21 cellular contexts compared by ENCODE assay signal in the genomic region with DNA sequence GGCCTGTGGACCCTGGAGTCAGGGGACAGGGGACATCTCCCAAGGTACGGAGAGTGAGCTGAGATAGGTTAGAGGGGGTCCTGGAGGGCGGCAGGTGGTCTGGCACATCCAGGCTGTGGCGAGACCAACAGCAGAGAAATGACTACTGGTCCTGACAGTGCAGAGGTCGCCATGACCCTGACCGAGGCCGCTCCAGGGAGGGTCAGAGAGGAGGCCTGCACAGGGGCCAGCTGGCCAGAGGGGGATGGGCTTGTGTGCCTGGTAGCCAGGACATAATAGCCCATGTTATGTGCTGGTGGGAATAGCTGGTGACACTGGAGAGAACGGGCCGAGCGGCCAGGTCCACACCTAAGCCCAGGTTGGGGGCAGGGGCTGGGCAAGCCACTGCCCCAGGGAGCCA. TPM values are rescaled to one million over a fixed set of nuclear protein-coding genes. Genes with fewer than 3 reads are reported as not detected.
DNase-seq lines count a peak whose midpoint lies in the region; ATAC-seq, FAIRE-seq and TF ChIP-seq lines count a peak whose summit lies in the region.
"Had no signal": no experiment of that assay in that cellular context is flagged by ENCODE, and none has a peak within 500 bp of the region (broad histone marks: within the 10 kb centered on the region; RNA-seq: fewer than 3 reads in every experiment).

No MANE protein-coding gene starts in this region.

- BruUV-seq in HepG2 (replicated peaks; lab: Mats Ljungman, UMichigan): no TSS peak

- 92% methylated on average over 9 of the region's 9 CpGs for WGBS in HepG2 (ENCODE audit: low lambda C conversion rate)

- TF ChIP-seq EP300 in HepG2 (IDR thresholded peaks at IDR 0.05; ENCODE audit: low read depth in 2 of 2, low read length in 2 of 2) (no peak), HepG2 (CRISPR knock-in tag; IDR thresholded peaks at IDR 0.05; ENCODE audit: borderline replicate concordance) (no peak)

- no peak for FAIRE-seq in HepG2 (lab: Jason Lieb, UNC)
- FAIRE-seq: GM12891, H1 had no signal

- no peak for TF ChIP-seq POLR2A in HepG2 (IDR thresholded peaks at IDR 0.05; ENCODE audit: insufficient read depth in 1 of 2, low read depth in 2 of 2, low read length in 2 of 2)

- peaks cover 4% of the 10 kb centered on the region; the same call in 1 of the 2 replicates for H3K4me1 ChIP-seq in BE2C
- H3K4me1 ChIP-seq in BLaER1 treated with 17β-estradiol and CSF1 and Interleukin-3, amounts not matched to agents 10 nM and 100 nM: peaks cover 23 to 93% (median 78%) of the 10 kb centered on the region in 10 experiments
- H3K4me1 ChIP-seq in HepG2 (ENCODE audit: insufficient read depth, low read length): peaks cover 29% of the 10 kb centered on the region

- intact Hi-C loops in HepG2 (cut with micrococcal nuclease; ENCODE audit: unreplicated experiment): no loop called here

- H3K9me3 ChIP-seq in BE2C: no peaks in the 10 kb centered on the region
- no peaks in the 10 kb centered on the region for H3K9me3 ChIP-seq in BLaER1 treated with 17β-estradiol and CSF1 and Interleukin-3, amounts not matched to agents 10 nM and 100 nM (replicated peaks in 1 of 11)
- no peaks in the 10 kb centered on the region for H3K9me3 ChIP-seq in HepG2 (ENCODE audit: low read length)
- H3K9me3 ChIP-seq: Peyer's patch, SJSA1 had no signal

- CTCF ChIA-PET in HepG2 (lab: Yijun Ruan, JAX; ENCODE audit: low intra/inter-chr PET ratio, low total read pairs): interaction anchor here (0.9 to 1.0 kb wide), 2 partner anchors 86 to 87 kb away, joined by 3 read pairs; no protein-coding TSS in a partner anchor

- H3K9ac ChIP-seq in BLaER1 treated with 17β-estradiol and CSF1 and Interleukin-3, amounts not matched to agents 10 nM and 100 nM: peak overlapping the region in 9 of 11 experiments; percentile 10 to 64 (median 53); a peak in 12 of 22 replicates
- H3K9ac ChIP-seq in HepG2 (ENCODE audit: insufficient read depth, low read depth, low read length): no peak overlapping the region
- H3K9ac ChIP-seq: KMS-11 had no signal

- no peak overlapping the region for H2AFZ ChIP-seq in HepG2 (ENCODE audit: low read length)

- H3K4me2 ChIP-seq in BLaER1 treated with 17β-estradiol and CSF1 and Interleukin-3, amounts not matched to agents 10 nM and 100 nM: peak overlapping the region in 9 of 11 experiments; percentile 51 to 98 (median 82); a peak in 18 of 22 replicates
- no peak overlapping the region for H3K4me2 ChIP-seq in HepG2 (ENCODE audit: low read depth, low read length)
- H3K4me2 ChIP-seq: KMS-11 had no signal

- TF ChIP-seq CTCF in BE2C (IDR thresholded peaks at IDR 0.05; ENCODE audit: low read depth, low read length) (no peak), HepG2 (CRISPR knock-in tag; IDR thresholded peaks at IDR 0.05) (no peak), progenitor cell of endocrine pancreas (IDR thresholded peaks at IDR 0.05; ENCODE audit: unreplicated experiment) (no peak)

- POLR2A ChIA-PET in HepG2 (lab: Yijun Ruan, JAX): no interaction called here

- no peak for TF ChIP-seq RAD21 in HepG2 (CRISPR knock-in tag; IDR thresholded peaks at IDR 0.05)

- H3K4me1 Mint-ChIP-seq in progenitor cell of endocrine pancreas (ENCODE audit: low read depth): peaks cover 20% of the 10 kb centered on the region
- H3K4me1 Mint-ChIP-seq in immature natural killer cell: peaks cover 17 to 30% of the 10 kb centered on the region in 2 donors

- H3K27ac Mint-ChIP-seq in progenitor cell of endocrine pancreas (peak overlapping the region; percentile 43), immature natural killer cell (peak overlapping the region in 1 of 6 donors; percentile 24)
- H3K27ac Mint-ChIP-seq: CD8-positive, alpha-beta T cell had no signal

- peak; percentile 8 for DNase-seq in BE2C
- no peak for DNase-seq in HepG2 (ENCODE audit: low spot score)
- DNase-seq in progenitor cell of endocrine pancreas (ENCODE audit: low spot score, unreplicated experiment): no peak
- DNase-seq in NCI-H1105 (lab: John Stamatoyannopoulos, UW): no peak
- no peak for DNase-seq in immature natural killer cell
- DNase-seq: DMS153, MV-4-11, NCI-H1694, NCI-H2081, NCI-H2171 treated with DMSO at 0.1 percent for 48 hours, NCI-H446, NCI-H526, Peyer's patch had no signal

- H3K36me3 Mint-ChIP-seq in progenitor cell of endocrine pancreas (ENCODE audit: insufficient read depth) (peaks cover 22% of the 10 kb centered on the region), immature natural killer cell (peaks cover 0 to 8% (median 0%) of the 10 kb centered on the region in 3 donors)
- H3K36me3 Mint-ChIP-seq: CD8-positive, alpha-beta T cell had no signal

- H3K4me3 Mint-ChIP-seq in progenitor cell of endocrine pancreas (ENCODE audit: low read depth) (no peak overlapping the region), immature natural killer cell (no peak overlapping the region)
- H3K4me3 Mint-ChIP-seq: CD8-positive, alpha-beta T cell had no signal

- no peaks in the 10 kb centered on the region for H3K79me2 ChIP-seq in HepG2 (ENCODE audit: insufficient read depth, low read length)

- ATAC-seq in HepG2 (0 out of 3 replicates have a peak, but pooled peaks have one; percentile 1), HG02759 (IDR thresholded peaks at IDR 0.05; ENCODE audit: unreplicated experiment) (no peak)
- ATAC-seq: CD8-positive, alpha-beta T cell; HCT116 had no signal

- H3K36me3 ChIP-seq in BE2C (no peaks in the 10 kb centered on the region), HepG2 (replicated peaks in 1 of 2; ENCODE audit: control insufficient read depth in 1 of 2, insufficient read depth in 2 of 2, low read length in 2 of 2) (peaks cover 26 to 29% of the 10 kb centered on the region in 2 experiments; a peak in 4 of 5 replicates)
- peaks cover 0 to 15% (median 0%) of the 10 kb centered on the region in 11 experiments; a peak in 8 of 22 replicates for H3K36me3 ChIP-seq in BLaER1 treated with 17β-estradiol and CSF1 and Interleukin-3, amounts not matched to agents 10 nM and 100 nM
- H3K36me3 ChIP-seq: Peyer's patch had no signal

- peaks cover 0 to 68% (median 25%) of the 10 kb centered on the region in 11 experiments; a peak in 16 of 22 replicates for H4K20me1 ChIP-seq in BLaER1 treated with 17β-estradiol and CSF1 and Interleukin-3, amounts not matched to agents 10 nM and 100 nM
- H4K20me1 ChIP-seq in HepG2 (ENCODE audit: insufficient read depth, low read length): no peaks in the 10 kb centered on the region; the same call in 1 of the 2 replicates

- in situ Hi-C loops in HepG2 (cut with HindIII; ENCODE audit: extremely low pct_ligation_motif_present, low pct_unique_long_range_greater_than_20kb): no loop called here

- H3K9me3 Mint-ChIP-seq in progenitor cell of endocrine pancreas (ENCODE audit: low read depth) (no peaks in the 10 kb centered on the region), immature natural killer cell (no peaks in the 10 kb centered on the region)
- H3K9me3 Mint-ChIP-seq: CD8-positive, alpha-beta T cell had no signal

- H3K27me3 ChIP-seq in BE2C (no peaks in the 10 kb centered on the region), HepG2 (ENCODE audit: control insufficient read depth in 1 of 2, insufficient read depth in 2 of 2, low read length in 2 of 2) (no peaks in the 10 kb centered on the region)
- H3K27me3 ChIP-seq in BLaER1 treated with 17β-estradiol and CSF1 and Interleukin-3, amounts not matched to agents 10 nM and 100 nM: no peaks in the 10 kb centered on the region
- H3K27me3 ChIP-seq: Peyer's patch, SJSA1 had no signal

- H3K27me3 Mint-ChIP-seq in progenitor cell of endocrine pancreas (no peaks in the 10 kb centered on the region), immature natural killer cell (ENCODE audit: low read depth in 3 of 3) (peaks cover 10 to 16% (median 12%) of the 10 kb centered on the region in 3 donors)

- peak overlapping the region in 3 of 11 experiments; percentile 0 to 53 (median 51); a peak in 6 of 22 replicates for H3K27ac ChIP-seq in BLaER1 treated with 17β-estradiol and CSF1 and Interleukin-3, amounts not matched to agents 10 nM and 100 nM
- no peak overlapping the region for H3K27ac ChIP-seq in HepG2 (ENCODE audit: extremely low read length, insufficient read depth, low read length)
- H3K27ac ChIP-seq: KMS-11, Peyer's patch, SJSA1 had no signal

- H3K4me3 ChIP-seq in BE2C (ENCODE audit: low read depth, low read length): no peak overlapping the region
- no peak overlapping the region for H3K4me3 ChIP-seq in BLaER1 treated with 17β-estradiol and CSF1 and Interleukin-3, amounts not matched to agents 10 nM and 100 nM
- no peak overlapping the region for H3K4me3 ChIP-seq in HepG2 (replicated peaks in 1 of 3; ENCODE audit: insufficient read depth in 1 of 3, low read depth in 2 of 3, low read length in 3 of 3)
- H3K4me3 ChIP-seq: Peyer's patch, SJSA1 had no signal

TF ChIP-seq in HepG2, 621 proteins besides CTCF, POLR2A, EP300 and RAD21 (continues in another document):
- TF ChIP-seq ZNF235 (CRISPR knock-in tag; IDR thresholded peaks at IDR 0.05; ENCODE audit: borderline replicate concordance): no peak
- TF ChIP-seq HNF4A (CRISPR knock-in tag; IDR thresholded peaks at IDR 0.05): peak; percentile 36
- no peak for TF ChIP-seq HHEX (CRISPR knock-in tag; IDR thresholded peaks at IDR 0.05)

RNA-seq across cellular contexts. Expression of a gene that starts 40.6 kb away (rescaled TPM):
- 108 TPM for polyA plus RNA-seq in BE2C (2012; ENCODE audit: insufficient read depth, insufficient read length, low read depth)
- total RNA-seq in HepG2 (2016; rRNA removed; fragmentation: Illumina TruSeq; extraction: Trizol) (19.7 and 27.4 TPM in 2 replicates), progenitor cell of endocrine pancreas (67.5 and 70.7 TPM in 2 replicates)
- total RNA-seq in HepG2 (2016; cell fraction: cytosol; rRNA removed; fragmentation: Illumina TruSeq; extraction: Trizol; ENCODE audit: low read depth): 19.4 and 24.7 TPM in 2 replicates
- total RNA-seq in HepG2 (2016; cell fraction: insoluble cytoplasmic fraction; rRNA removed; fragmentation: Illumina TruSeq; extraction: Trizol): 14.3 and 27.1 TPM in 2 replicates
- total RNA-seq in HepG2 (2016; cell fraction: membrane; rRNA removed; fragmentation: Illumina TruSeq; extraction: Trizol): 13.2 and 13.7 TPM in 2 replicates
- 23.0 and 25.0 TPM in 2 replicates for total RNA-seq in HepG2 (2016; cell fraction: nucleus; rRNA removed; fragmentation: Illumina TruSeq; extraction: Trizol)
- polyA plus RNA-seq in HepG2 (2011; rRNA removed) (11.2 and 12.7 TPM in 2 replicates), immature natural killer cell (10 to 100 TPM in 1 of 3 donors, 1 to 10 TPM in 2; 1.0 to 29.0 (median 8.7) TPM)
- polyA plus RNA-seq in HepG2 (2011; cell fraction: cytosol; rRNA removed): 5.1 and 6.6 TPM in 2 replicates
- 52.8 and 62.1 TPM in 2 replicates for polyA plus RNA-seq in HepG2 (2011; cell fraction: nucleus; rRNA removed)
- 25.6 and 26.4 TPM in 2 replicates for polyA plus RNA-seq in HepG2 (2012)
- 2.5 and 2.8 TPM in 2 replicates for polyA plus RNA-seq in HepG2 (2016; cell fraction: cytosol; fragmentation: Illumina TruSeq; extraction: Trizol; ENCODE audit: low read depth)
- polyA plus RNA-seq in HepG2 (2016; cell fraction: insoluble cytoplasmic fraction; fragmentation: Illumina TruSeq; extraction: Trizol; ENCODE audit: low read depth): 25.5 and 39.1 TPM in 2 replicates
- polyA plus RNA-seq in HepG2 (2016; cell fraction: membrane; fragmentation: Illumina TruSeq; extraction: Trizol; ENCODE audit: low read depth): 6.0 and 7.1 TPM in 2 replicates
- polyA plus RNA-seq in HepG2 (2016; cell fraction: nucleus; fragmentation: Illumina TruSeq; extraction: Trizol; ENCODE audit: insufficient read depth, low read depth): 81.5 and 103 TPM in 2 replicates
- polyA minus RNA-seq in HepG2 (2011; rRNA and poly(A)+ RNA removed; ENCODE audit: low replicate concordance): 8.7 and 11.6 TPM in 2 replicates
- 9.7 and 11.0 TPM in 2 replicates for polyA minus RNA-seq in HepG2 (2011; cell fraction: cytosol; rRNA and poly(A)+ RNA removed)
- polyA minus RNA-seq in HepG2 (2011; cell fraction: nucleus; rRNA and poly(A)+ RNA removed): 21.3 and 25.5 TPM in 2 replicates
